23 cellular contexts compared by ENCODE assay signal in genomic region chr10:11646450-11646849, GRCh38.
"Had no signal": no experiment of that assay in that cellular context is flagged by ENCODE, and none has a peak within 500 bp of the region (broad histone marks: within the 10 kb centered on the region; RNA-seq: fewer than 3 reads in every experiment).

No MANE protein-coding gene starts in this region.

- H3K4me3 Mint-ChIP-seq: activated B cell treated with CpG ODN at 0.5 μM for 24 hours; activated CD4-positive, alpha-beta T cell treated with anti-CD3 and anti-CD28 coated beads, Interleukin-2, amount 10 ng/mL, durations not matched to agents 24 days and 14 days; activated CD8-positive, alpha-beta T cell treated with anti-CD3 and anti-CD28 coated beads, Interleukin-2, amount 10 ng/mL, durations not matched to agents 7 days and 5 days; activated naive CD4-positive, alpha-beta T cell treated with anti-CD3 and anti-CD28 coated beads, Interleukin-2, amount 50 U/mL, for 24 hours; naive thymus-derived CD8-positive, alpha-beta T cell had no signal

- H3K27ac Mint-ChIP-seq: activated B cell treated with CpG ODN at 0.5 μM for 24 hours; activated CD4-positive, alpha-beta T cell treated with anti-CD3 and anti-CD28 coated beads, Interleukin-2, amount 10 ng/mL, durations not matched to agents 24 days and 14 days; activated CD8-positive, alpha-beta T cell treated with anti-CD3 and anti-CD28 coated beads, Interleukin-2, amount 10 ng/mL, durations not matched to agents 7 days and 5 days; activated naive CD4-positive, alpha-beta T cell treated with anti-CD3 and anti-CD28 coated beads, Interleukin-2, amount 50 U/mL, for 24 hours had no signal

- H3K27me3 Mint-ChIP-seq: activated B cell treated with CpG ODN at 0.5 μM for 24 hours; activated naive CD4-positive, alpha-beta T cell treated with anti-CD3 and anti-CD28 coated beads, Interleukin-2, amount 50 U/mL, for 24 hours had no signal

- DNase-seq: activated B cell treated with CpG ODN at 0.5 μM for 24 hours; activated CD4-positive, alpha-beta T cell treated with anti-CD3 and anti-CD28 coated beads, Interleukin-2, amount 10 ng/mL, durations not matched to agents 24 days and 14 days; activated CD8-positive, alpha-beta memory T cell treated with anti-CD3 and anti-CD28 coated beads, Interleukin-2, amount 50 U/mL, for 4 hours; activated CD8-positive, alpha-beta T cell treated with anti-CD3 and anti-CD28 coated beads, Interleukin-2, amount 10 ng/mL, durations not matched to agents 7 days and 5 days; activated effector memory CD4-positive, alpha-beta T cell treated with anti-CD3 and anti-CD28 coated beads, Interleukin-2, amount 50 U/mL, for 16 hours; activated T-cell treated with anti-CD3 and anti-CD28 coated beads, Interleukin-2, amount 50 U/mL, for 48 hours; erythroblast; heart right ventricle; naive thymus-derived CD8-positive, alpha-beta T cell; posterior cingulate gyrus; retina; stimulated activated CD4-positive, alpha-beta T cell treated with anti-CD3 and anti-CD28 coated beads, Interleukin-15, amount 100 ng/mL, for 24 hours; stimulated activated CD4-positive, alpha-beta T cell treated with anti-CD3 and anti-CD28 coated beads, Interleukin-4, amount 100 ng/mL, for 1 hour; stimulated activated naive CD4-positive, alpha-beta T cell had no signal

- H3K4me3 ChIP-seq: gastroesophageal sphincter, heart right ventricle, lung, tibial nerve, vagina had no signal

- ATAC-seq: activated CD8-positive, alpha-beta T cell treated with anti-CD3 and anti-CD28 coated beads, Interleukin-2, amount 10 ng/mL, durations not matched to agents 7 days and 5 days; gastroesophageal sphincter; heart right ventricle; naive thymus-derived CD8-positive, alpha-beta T cell had no signal

- H3K36me3 ChIP-seq: gastroesophageal sphincter, heart right ventricle, neutrophil, tibial nerve, vagina had no signal

- H3K9me3 Mint-ChIP-seq: activated B cell treated with CpG ODN at 0.5 μM for 24 hours; activated CD4-positive, alpha-beta T cell treated with anti-CD3 and anti-CD28 coated beads, Interleukin-2, amount 10 ng/mL, durations not matched to agents 24 days and 14 days; activated naive CD4-positive, alpha-beta T cell treated with anti-CD3 and anti-CD28 coated beads, Interleukin-2, amount 50 U/mL, for 24 hours; naive thymus-derived CD8-positive, alpha-beta T cell had no signal

- H3K4me1 ChIP-seq: gastroesophageal sphincter, heart right ventricle, tibial nerve, vagina had no signal

- H3K27me3 ChIP-seq: gastroesophageal sphincter, tibial nerve, vagina had no signal

- H3K27ac ChIP-seq: gastroesophageal sphincter, heart right ventricle, neutrophil, tibial nerve, vagina had no signal

- H3K9me3 ChIP-seq: gastroesophageal sphincter, heart right ventricle, neutrophil, tibial nerve, vagina had no signal

- H3K4me1 Mint-ChIP-seq: activated CD4-positive, alpha-beta T cell treated with anti-CD3 and anti-CD28 coated beads, Interleukin-2, amount 10 ng/mL, durations not matched to agents 24 days and 14 days; activated naive CD4-positive, alpha-beta T cell treated with anti-CD3 and anti-CD28 coated beads, Interleukin-2, amount 50 U/mL, for 24 hours had no signal

- FAIRE-seq: colon, islet of Langerhans, TTC549 had no signal
